ENCODE assay signal across 17 cellular contexts in genomic region chr20:20503788-20504528, GRCh38.
DNase-seq lines count a peak whose midpoint lies in the region; ATAC-seq and TF ChIP-seq lines count a peak whose summit lies in the region.
"Had no signal": no experiment of that assay in that cellular context is flagged by ENCODE, and none has a peak within 500 bp of the region (broad histone marks: within the 10 kb centered on the region; RNA-seq: fewer than 3 reads in every experiment).

No MANE protein-coding gene starts in this region.

- no peak for DNase-seq in activated CD4-positive, alpha-beta T cell treated with anti-CD3 and anti-CD28 coated beads for 36 hours
- DNase-seq in activated CD4-positive, alpha-beta T cell treated with anti-CD3 and anti-CD28 coated beads for 4 hours: no peak
- DNase-seq in MCF 10A (ENCODE audit: unreplicated experiment): peak; percentile 23
- no peak for DNase-seq in breast epithelium (ENCODE audit: low spot score in 2 of 2)
- DNase-seq in suprapubic skin (ENCODE audit: low spot score in 2 of 2): no peak
- DNase-seq in retina: no peak
- no peak for DNase-seq in CD8-positive, alpha-beta T cell
- DNase-seq: Caco-2; CD8-positive, alpha-beta memory T cell; DND-41; GDM1; HCEC 1CT; HFFc6 had no signal

- no peaks in the 10 kb centered on the region for H3K27me3 Mint-ChIP-seq in activated CD4-positive, alpha-beta T cell treated with anti-CD3 and anti-CD28 coated beads for 36 hours
- no peaks in the 10 kb centered on the region for H3K27me3 Mint-ChIP-seq in MCF 10A (ENCODE audit: insufficient read depth, unreplicated experiment)
- H3K27me3 Mint-ChIP-seq in activated T-helper 17 cell treated with anti-CD3 and anti-CD28 coated beads, Interleukin-2, amount 50 U/mL, for 72 hours: no peaks in the 10 kb centered on the region
- no peaks in the 10 kb centered on the region for H3K27me3 Mint-ChIP-seq in CD8-positive, alpha-beta T cell (ENCODE audit: low read depth)
- H3K27me3 Mint-ChIP-seq: CD8-positive, alpha-beta memory T cell had no signal

- BruUV-seq in MCF 10A (replicated peaks; lab: Mats Ljungman, UMichigan): no TSS peak

- H3K4me3 ChIP-seq in breast epithelium (no peak overlapping the region), suprapubic skin (no peak overlapping the region)
- no peak overlapping the region for H3K4me3 ChIP-seq in CD8-positive, alpha-beta T cell (ENCODE audit: low read depth, low read length)

- TF ChIP-seq EP300 in suprapubic skin (IDR thresholded peaks at IDR 0.05): no peak

- no peaks in the 10 kb centered on the region for H3K9me3 Mint-ChIP-seq in activated CD4-positive, alpha-beta T cell treated with anti-CD3 and anti-CD28 coated beads for 36 hours (ENCODE audit: low read depth)
- no peaks in the 10 kb centered on the region for H3K9me3 Mint-ChIP-seq in MCF 10A (ENCODE audit: unreplicated experiment)
- no peaks in the 10 kb centered on the region for H3K9me3 Mint-ChIP-seq in activated T-helper 17 cell treated with anti-CD3 and anti-CD28 coated beads, Interleukin-2, amount 50 U/mL, for 72 hours
- H3K9me3 Mint-ChIP-seq in CD8-positive, alpha-beta T cell: no peaks in the 10 kb centered on the region
- H3K9me3 Mint-ChIP-seq: CD14-positive monocyte; CD8-positive, alpha-beta memory T cell; HFFc6 had no signal

- POLR2A ChIA-PET in activated CD4-positive, alpha-beta T cell treated with anti-CD3 and anti-CD28 coated beads for 36 hours (lab: Charles Lee): interaction anchor here (0.6 kb wide), 2 partner anchors 10 to 12 kb away, joined by 3 to 4 read pairs; no protein-coding TSS in a partner anchor
- POLR2A ChIA-PET in MCF 10A (lab: Yijun Ruan, JAX): interaction anchor here (0.7 to 1.2 kb wide), 3 partner anchors 11 to 1193 kb away, joined by 3 to 4 read pairs (median 3); no protein-coding TSS in a partner anchor
- POLR2A ChIA-PET in CD8-positive, alpha-beta T cell (lab: Charles Lee): no interaction called here

- TF ChIP-seq POLR2A in breast epithelium (IDR thresholded peaks at IDR 0.05) (no peak), suprapubic skin (IDR thresholded peaks at IDR 0.05) (no peak)

- intact Hi-C loops in activated CD4-positive, alpha-beta T cell treated with anti-CD3 and anti-CD28 coated beads for 36 hours (cut with DNase I, micrococcal nuclease): loop anchor here (1.0 to 2.0 kb wide), 2 partner anchors 13 to 52 kb away; no protein-coding TSS in a partner anchor
- intact Hi-C loops in MCF 10A (cut with micrococcal nuclease): no loop called here
- intact Hi-C loops in breast epithelium (cut with DNase I; ENCODE audit: low total_unique reads): no loop called here
- intact Hi-C loops in CD8-positive, alpha-beta T cell (cut with DNase I, micrococcal nuclease): no loop called here

- H3K27me3 ChIP-seq in breast epithelium (no peaks in the 10 kb centered on the region), suprapubic skin (no peaks in the 10 kb centered on the region)
- H3K27me3 ChIP-seq in CD8-positive, alpha-beta T cell (ENCODE audit: insufficient read depth, low read length): no peaks in the 10 kb centered on the region

- H3K27ac ChIP-seq in breast epithelium (no peak overlapping the region), suprapubic skin (no peak overlapping the region)
- no peak overlapping the region for H3K27ac ChIP-seq in CD8-positive, alpha-beta T cell (ENCODE audit: low read depth, low read length)
- H3K27ac ChIP-seq: 22Rv1, HL-60 had no signal

- H3K36me3 ChIP-seq in breast epithelium (peaks cover 10% of the 10 kb centered on the region), suprapubic skin (peaks cover 54% of the 10 kb centered on the region)
- peaks cover 5% of the 10 kb centered on the region for H3K36me3 ChIP-seq in CD8-positive, alpha-beta T cell (ENCODE audit: insufficient read depth, low read length)

- H3K4me3 Mint-ChIP-seq in activated CD4-positive, alpha-beta T cell treated with anti-CD3 and anti-CD28 coated beads for 36 hours: no peak overlapping the region
- no peak overlapping the region for H3K4me3 Mint-ChIP-seq in MCF 10A (ENCODE audit: unreplicated experiment)
- no peak overlapping the region for H3K4me3 Mint-ChIP-seq in activated T-helper 17 cell treated with anti-CD3 and anti-CD28 coated beads, Interleukin-2, amount 50 U/mL, for 72 hours
- no peak overlapping the region for H3K4me3 Mint-ChIP-seq in CD8-positive, alpha-beta T cell
- H3K4me3 Mint-ChIP-seq: CD14-positive monocyte; CD8-positive, alpha-beta memory T cell; HFFc6 had no signal

- WGBS in suprapubic skin: 95% methylated on average over 6 of the region's 6 CpGs

- CTCF ChIA-PET in activated CD4-positive, alpha-beta T cell treated with anti-CD3 and anti-CD28 coated beads for 36 hours (lab: Charles Lee): no interaction called here
- CTCF ChIA-PET in MCF 10A (lab: Yijun Ruan, JAX): no interaction called here
- CTCF ChIA-PET in CD8-positive, alpha-beta T cell (lab: Charles Lee): no interaction called here

- ATAC-seq in activated CD4-positive, alpha-beta T cell treated with anti-CD3 and anti-CD28 coated beads for 36 hours: peak; percentile 74
- peak; percentile 80 for ATAC-seq in activated T-helper 17 cell treated with anti-CD3 and anti-CD28 coated beads, Interleukin-2, amount 50 U/mL, for 72 hours (replicated peaks)
- no peak for ATAC-seq in CD8-positive, alpha-beta T cell

- H3K27ac Mint-ChIP-seq in activated CD4-positive, alpha-beta T cell treated with anti-CD3 and anti-CD28 coated beads for 36 hours: no peak overlapping the region
- H3K27ac Mint-ChIP-seq in MCF 10A (ENCODE audit: low read depth, unreplicated experiment): no peak overlapping the region
- H3K27ac Mint-ChIP-seq in activated T-helper 17 cell treated with anti-CD3 and anti-CD28 coated beads, Interleukin-2, amount 50 U/mL, for 72 hours: no peak overlapping the region
- H3K27ac Mint-ChIP-seq in CD8-positive, alpha-beta T cell: no peak overlapping the region
- H3K27ac Mint-ChIP-seq: HFFc6 had no signal

- peaks cover 55% of the 10 kb centered on the region for H3K36me3 Mint-ChIP-seq in activated CD4-positive, alpha-beta T cell treated with anti-CD3 and anti-CD28 coated beads for 36 hours (ENCODE audit: low read depth)
- H3K36me3 Mint-ChIP-seq in MCF 10A (ENCODE audit: insufficient read depth, unreplicated experiment): peaks cover 47% of the 10 kb centered on the region
- peaks cover 65% of the 10 kb centered on the region for H3K36me3 Mint-ChIP-seq in activated T-helper 17 cell treated with anti-CD3 and anti-CD28 coated beads, Interleukin-2, amount 50 U/mL, for 72 hours (ENCODE audit: low read depth)
- peaks cover 69% of the 10 kb centered on the region for H3K36me3 Mint-ChIP-seq in CD8-positive, alpha-beta T cell

- H3K4me1 ChIP-seq in breast epithelium (no peaks in the 10 kb centered on the region), suprapubic skin (no peaks in the 10 kb centered on the region)
- H3K4me1 ChIP-seq in CD8-positive, alpha-beta T cell (ENCODE audit: insufficient read depth, low read length): no peaks in the 10 kb centered on the region
- H3K4me1 ChIP-seq: Caco-2 had no signal

- H3K9me3 ChIP-seq in breast epithelium (no peaks in the 10 kb centered on the region), suprapubic skin (no peaks in the 10 kb centered on the region)
- H3K9me3 ChIP-seq in CD8-positive, alpha-beta T cell (ENCODE audit: low read length): no peaks in the 10 kb centered on the region
- H3K9me3 ChIP-seq: Caco-2 had no signal

- peaks cover 24% of the 10 kb centered on the region for H3K4me1 Mint-ChIP-seq in activated CD4-positive, alpha-beta T cell treated with anti-CD3 and anti-CD28 coated beads for 36 hours
- no peaks in the 10 kb centered on the region for H3K4me1 Mint-ChIP-seq in MCF 10A (ENCODE audit: insufficient read depth, unreplicated experiment)
- peaks cover 4% of the 10 kb centered on the region for H3K4me1 Mint-ChIP-seq in activated T-helper 17 cell treated with anti-CD3 and anti-CD28 coated beads, Interleukin-2, amount 50 U/mL, for 72 hours
- no peaks in the 10 kb centered on the region for H3K4me1 Mint-ChIP-seq in CD8-positive, alpha-beta T cell (ENCODE audit: low read depth)

- no peak for TF ChIP-seq CTCF in MCF 10A (IDR thresholded peaks at IDR 0.05; ENCODE audit: unreplicated experiment)
- TF ChIP-seq CTCF in breast epithelium (IDR thresholded peaks at IDR 0.05): no peak
- no peak for TF ChIP-seq CTCF in suprapubic skin (IDR thresholded peaks at IDR 0.05)
- no peak for TF ChIP-seq CTCF in CD8-positive, alpha-beta T cell (IDR thresholded peaks at IDR 0.05)

Comparison
In these comparisons a context has a peak if more than half of its experiments do, and no peak if none do; other contexts are left out.
1. intact Hi-C loops: an anchor here in activated CD4-positive, alpha-beta T cell treated with anti-CD3 and anti-CD28 coated beads for 36 hours (1.0 to 2.0 kb wide); none called in MCF 10A, breast epithelium and CD8-positive, alpha-beta T cell.